ENCODE assay signal across 1 cellular context in genomic region chr10:29119374-29119773, GRCh38.
TF ChIP-seq lines count a peak whose summit lies in the region.

No MANE protein-coding gene starts in this region.

TF ChIP-seq in K562, 482 proteins besides CTCF, POLR2A, EP300 and RAD21 (continued from another document):
- TF ChIP-seq ZC3H4 (CRISPR knock-in tag; IDR thresholded peaks at IDR 0.05; ENCODE audit: borderline replicate concordance) (no peak), KDM1A (IDR thresholded peaks at IDR 0.05) (no peak), CHD7 (IDR thresholded peaks at IDR 0.05; ENCODE audit: low read depth, low read length) (no peak), TCF3 (CRISPR knock-in tag; IDR thresholded peaks at IDR 0.05) (no peak), SMARCB1 (IDR thresholded peaks at IDR 0.05; ENCODE audit: insufficient read length, low read depth) (no peak), FOXJ2 (tag; IDR thresholded peaks at IDR 0.05) (no peak), RNF2 (IDR thresholded peaks at IDR 0.05) (no peak)
- TF ChIP-seq, protein P1, sequence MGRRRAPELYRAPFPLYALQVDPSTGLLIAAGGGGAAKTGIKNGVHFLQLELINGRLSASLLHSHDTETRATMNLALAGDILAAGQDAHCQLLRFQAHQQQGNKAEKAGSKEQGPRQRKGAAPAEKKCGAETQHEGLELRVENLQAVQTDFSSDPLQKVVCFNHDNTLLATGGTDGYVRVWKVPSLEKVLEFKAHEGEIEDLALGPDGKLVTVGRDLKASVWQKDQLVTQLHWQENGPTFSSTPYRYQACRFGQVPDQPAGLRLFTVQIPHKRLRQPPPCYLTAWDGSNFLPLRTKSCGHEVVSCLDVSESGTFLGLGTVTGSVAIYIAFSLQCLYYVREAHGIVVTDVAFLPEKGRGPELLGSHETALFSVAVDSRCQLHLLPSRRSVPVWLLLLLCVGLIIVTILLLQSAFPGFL (CRISPR knock-in tag; IDR thresholded peaks at IDR 0.05): no peak
- TF ChIP-seq, protein P2, sequence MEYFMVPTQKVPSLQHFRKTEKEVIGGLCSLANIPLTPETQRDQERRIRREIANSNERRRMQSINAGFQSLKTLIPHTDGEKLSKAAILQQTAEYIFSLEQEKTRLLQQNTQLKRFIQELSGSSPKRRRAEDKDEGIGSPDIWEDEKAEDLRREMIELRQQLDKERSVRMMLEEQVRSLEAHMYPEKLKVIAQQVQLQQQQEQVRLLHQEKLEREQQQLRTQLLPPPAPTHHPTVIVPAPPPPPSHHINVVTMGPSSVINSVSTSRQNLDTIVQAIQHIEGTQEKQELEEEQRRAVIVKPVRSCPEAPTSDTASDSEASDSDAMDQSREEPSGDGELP (CRISPR knock-in tag; IDR thresholded peaks at IDR 0.05; ENCODE audit: borderline replicate concordance): peak; percentile 79
- TF ChIP-seq, protein P3, sequence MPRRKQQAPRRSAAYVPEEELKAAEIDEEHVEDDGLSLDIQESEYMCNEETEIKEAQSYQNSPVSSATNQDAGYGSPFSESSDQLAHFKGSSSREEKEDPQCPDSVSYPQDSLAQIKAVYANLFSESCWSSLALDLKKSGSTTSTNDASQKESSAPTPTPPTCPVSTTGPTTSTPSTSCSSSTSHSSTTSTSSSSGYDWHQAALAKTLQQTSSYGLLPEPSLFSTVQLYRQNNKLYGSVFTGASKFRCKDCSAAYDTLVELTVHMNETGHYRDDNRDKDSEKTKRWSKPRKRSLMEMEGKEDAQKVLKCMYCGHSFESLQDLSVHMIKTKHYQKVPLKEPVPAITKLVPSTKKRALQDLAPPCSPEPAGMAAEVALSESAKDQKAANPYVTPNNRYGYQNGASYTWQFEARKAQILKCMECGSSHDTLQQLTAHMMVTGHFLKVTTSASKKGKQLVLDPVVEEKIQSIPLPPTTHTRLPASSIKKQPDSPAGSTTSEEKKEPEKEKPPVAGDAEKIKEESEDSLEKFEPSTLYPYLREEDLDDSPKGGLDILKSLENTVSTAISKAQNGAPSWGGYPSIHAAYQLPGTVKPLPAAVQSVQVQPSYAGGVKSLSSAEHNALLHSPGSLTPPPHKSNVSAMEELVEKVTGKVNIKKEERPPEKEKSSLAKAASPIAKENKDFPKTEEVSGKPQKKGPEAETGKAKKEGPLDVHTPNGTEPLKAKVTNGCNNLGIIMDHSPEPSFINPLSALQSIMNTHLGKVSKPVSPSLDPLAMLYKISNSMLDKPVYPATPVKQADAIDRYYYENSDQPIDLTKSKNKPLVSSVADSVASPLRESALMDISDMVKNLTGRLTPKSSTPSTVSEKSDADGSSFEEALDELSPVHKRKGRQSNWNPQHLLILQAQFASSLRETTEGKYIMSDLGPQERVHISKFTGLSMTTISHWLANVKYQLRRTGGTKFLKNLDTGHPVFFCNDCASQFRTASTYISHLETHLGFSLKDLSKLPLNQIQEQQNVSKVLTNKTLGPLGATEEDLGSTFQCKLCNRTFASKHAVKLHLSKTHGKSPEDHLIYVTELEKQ (CRISPR knock-in tag; IDR thresholded peaks at IDR 0.05): no peak
- TF ChIP-seq, protein P4, sequence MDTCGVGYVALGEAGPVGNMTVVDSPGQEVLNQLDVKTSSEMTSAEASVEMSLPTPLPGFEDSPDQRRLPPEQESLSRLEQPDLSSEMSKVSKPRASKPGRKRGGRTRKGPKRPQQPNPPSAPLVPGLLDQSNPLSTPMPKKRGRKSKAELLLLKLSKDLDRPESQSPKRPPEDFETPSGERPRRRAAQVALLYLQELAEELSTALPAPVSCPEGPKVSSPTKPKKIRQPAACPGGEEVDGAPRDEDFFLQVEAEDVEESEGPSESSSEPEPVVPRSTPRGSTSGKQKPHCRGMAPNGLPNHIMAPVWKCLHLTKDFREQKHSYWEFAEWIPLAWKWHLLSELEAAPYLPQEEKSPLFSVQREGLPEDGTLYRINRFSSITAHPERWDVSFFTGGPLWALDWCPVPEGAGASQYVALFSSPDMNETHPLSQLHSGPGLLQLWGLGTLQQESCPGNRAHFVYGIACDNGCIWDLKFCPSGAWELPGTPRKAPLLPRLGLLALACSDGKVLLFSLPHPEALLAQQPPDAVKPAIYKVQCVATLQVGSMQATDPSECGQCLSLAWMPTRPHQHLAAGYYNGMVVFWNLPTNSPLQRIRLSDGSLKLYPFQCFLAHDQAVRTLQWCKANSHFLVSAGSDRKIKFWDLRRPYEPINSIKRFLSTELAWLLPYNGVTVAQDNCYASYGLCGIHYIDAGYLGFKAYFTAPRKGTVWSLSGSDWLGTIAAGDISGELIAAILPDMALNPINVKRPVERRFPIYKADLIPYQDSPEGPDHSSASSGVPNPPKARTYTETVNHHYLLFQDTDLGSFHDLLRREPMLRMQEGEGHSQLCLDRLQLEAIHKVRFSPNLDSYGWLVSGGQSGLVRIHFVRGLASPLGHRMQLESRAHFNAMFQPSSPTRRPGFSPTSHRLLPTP (IDR thresholded peaks at IDR 0.05; ENCODE audit: borderline replicate concordance, extremely low read depth, insufficient read length): no peak
- TF ChIP-seq, protein P5, sequence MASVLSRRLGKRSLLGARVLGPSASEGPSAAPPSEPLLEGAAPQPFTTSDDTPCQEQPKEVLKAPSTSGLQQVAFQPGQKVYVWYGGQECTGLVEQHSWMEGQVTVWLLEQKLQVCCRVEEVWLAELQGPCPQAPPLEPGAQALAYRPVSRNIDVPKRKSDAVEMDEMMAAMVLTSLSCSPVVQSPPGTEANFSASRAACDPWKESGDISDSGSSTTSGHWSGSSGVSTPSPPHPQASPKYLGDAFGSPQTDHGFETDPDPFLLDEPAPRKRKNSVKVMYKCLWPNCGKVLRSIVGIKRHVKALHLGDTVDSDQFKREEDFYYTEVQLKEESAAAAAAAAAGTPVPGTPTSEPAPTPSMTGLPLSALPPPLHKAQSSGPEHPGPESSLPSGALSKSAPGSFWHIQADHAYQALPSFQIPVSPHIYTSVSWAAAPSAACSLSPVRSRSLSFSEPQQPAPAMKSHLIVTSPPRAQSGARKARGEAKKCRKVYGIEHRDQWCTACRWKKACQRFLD (CRISPR knock-in tag; IDR thresholded peaks at IDR 0.05): no peak
